7 cellular contexts compared by ENCODE assay signal in genomic region chr3:179464296-179465092, GRCh38. TPM values are rescaled to one million over a fixed set of nuclear protein-coding genes. Genes with fewer than 3 reads are reported as not detected.
DNase-seq lines count a peak whose midpoint lies in the region; ATAC-seq, FAIRE-seq and TF ChIP-seq lines count a peak whose summit lies in the region.

No MANE protein-coding gene starts in this region.

- H3K79me2 ChIP-seq in neural progenitor cell (ENCODE audit: low read depth), result no peaks in the 10 kb centered on the region

- H2AFZ ChIP-seq in neural progenitor cell (replicated peaks), result peak overlapping the region; percentile 57

- H3K4me2 ChIP-seq in neural progenitor cell, result no peak overlapping the region

- no peak for TF ChIP-seq CTCF in activated B cell treated with CpG ODN at 0.5 μM for 24 hours (IDR thresholded peaks at IDR 0.05)
- TF ChIP-seq CTCF in neural progenitor cell (IDR thresholded peaks at IDR 0.05), result no peak
- no peak for TF ChIP-seq CTCF in coronary artery (IDR thresholded peaks at IDR 0.05)

- ATAC-seq in GM18858 (IDR thresholded peaks at IDR 0.05; ENCODE audit: unreplicated experiment), result peak; percentile 69
- peak; percentile 82 for ATAC-seq in HG02852 (IDR thresholded peaks at IDR 0.05; ENCODE audit: unreplicated experiment)
- ATAC-seq in activated B cell treated with CpG ODN at 0.5 μM for 24 hours (ENCODE audit: low read depth), result no peak

- no peaks in the 10 kb centered on the region for H3F3A ChIP-seq in neural progenitor cell (ENCODE audit: low read depth)

- POLR2A ChIA-PET in activated B cell treated with CpG ODN at 0.5 μM for 24 hours (lab: Charles Lee), result interaction anchor here (0.7 to 1.3 kb wide), 2 partner anchors 10 to 14 kb away, joined by 3 read pairs; partner anchors contain the start of gene GNB4

- H4K20me1 ChIP-seq in neural progenitor cell (ENCODE audit: low read depth), result no peaks in the 10 kb centered on the region

- H3K4me3 ChIP-seq in neural progenitor cell (no peak overlapping the region), coronary artery (no peak overlapping the region)

- H3K27me3 Mint-ChIP-seq in activated B cell treated with CpG ODN at 0.5 μM for 24 hours (no peaks in the 10 kb centered on the region), neural progenitor cell (ENCODE audit: insufficient read depth, low read depth) (peaks cover 2% of the 10 kb centered on the region)

- CTCF ChIA-PET in activated B cell treated with CpG ODN at 0.5 μM for 24 hours (lab: Charles Lee), result no interaction called here

- peak overlapping the region; percentile 62 for H3K4me3 Mint-ChIP-seq in activated B cell treated with CpG ODN at 0.5 μM for 24 hours
- H3K4me3 Mint-ChIP-seq in neural progenitor cell, result no peak overlapping the region

- H3K27ac Mint-ChIP-seq in activated B cell treated with CpG ODN at 0.5 μM for 24 hours (no peak overlapping the region), neural progenitor cell (no peak overlapping the region)

- no peak for DNase-seq in activated B cell treated with CpG ODN at 0.5 μM for 24 hours
- peak; percentile 27 for DNase-seq in neural progenitor cell (ENCODE audit: low spot score)
- no peak for DNase-seq in coronary artery (ENCODE audit: low spot score)
- DNase-seq in frontal cortex (ENCODE audit: low spot score in 2 of 2), result no peak
- DNase-seq in NCI-H2171 (lab: John Stamatoyannopoulos, UW), result no peak

- FAIRE-seq in frontal cortex (lab: Jason Lieb, UNC), result no peak

- H3K4me1 ChIP-seq in neural progenitor cell, result peaks cover 9% of the 10 kb centered on the region

- intact Hi-C loops in activated B cell treated with CpG ODN at 0.5 μM for 24 hours (cut with micrococcal nuclease), result no loop called here

- no peaks in the 10 kb centered on the region for H3K27me3 ChIP-seq in neural progenitor cell

- no peaks in the 10 kb centered on the region for H3K9me3 ChIP-seq in neural progenitor cell (ENCODE audit: low read depth)

- H3K27ac ChIP-seq in neural progenitor cell (no peak overlapping the region), coronary artery (no peak overlapping the region)

- H3K4me1 Mint-ChIP-seq in activated B cell treated with CpG ODN at 0.5 μM for 24 hours (peaks cover 15% of the 10 kb centered on the region), neural progenitor cell (peaks cover 10% of the 10 kb centered on the region)

- H3K9me3 Mint-ChIP-seq in activated B cell treated with CpG ODN at 0.5 μM for 24 hours, result no peaks in the 10 kb centered on the region
- H3K9me3 Mint-ChIP-seq in neural progenitor cell, result no peaks in the 10 kb centered on the region

- H3K36me3 ChIP-seq in neural progenitor cell, result no peaks in the 10 kb centered on the region

- no peak overlapping the region for H3K9ac ChIP-seq in neural progenitor cell

- H3K36me3 Mint-ChIP-seq in activated B cell treated with CpG ODN at 0.5 μM for 24 hours (ENCODE audit: low read depth) (no peaks in the 10 kb centered on the region), neural progenitor cell (no peaks in the 10 kb centered on the region)

RNA-seq across cellular contexts. Expression of gene GNB4, which starts 13.2 kb away (rescaled TPM):
- total RNA-seq in activated B cell treated with CpG ODN at 0.5 μM for 24 hours (18.0 and 22.7 TPM in 2 replicates), neural progenitor cell (ENCODE audit: low replicate concordance) (43.5 and 74.6 TPM in 2 replicates), frontal cortex (163 TPM)
